Comparison of ENCODE assay signal across 8 cellular contexts in genomic region chr10:33155720-33156638, GRCh38.
DNase-seq lines count a peak whose midpoint lies in the region; ATAC-seq and TF ChIP-seq lines count a peak whose summit lies in the region.

No MANE protein-coding gene starts in this region.

- no peak overlapping the region for H3K27ac Mint-ChIP-seq in activated naive CD8-positive, alpha-beta T cell treated with anti-CD3 and anti-CD28 coated beads, Interleukin-2, amount 50 U/mL, for 24 hours

- peak; percentile 82 for ATAC-seq in HG02623 (IDR thresholded peaks at IDR 0.05; ENCODE audit: unreplicated experiment)
- ATAC-seq in activated naive CD8-positive, alpha-beta T cell treated with anti-CD3 and anti-CD28 coated beads, Interleukin-2, amount 50 U/mL, for 24 hours = peak; percentile 76

- H3K4me3 ChIP-seq in AG04450 (ENCODE audit: low read depth, low read length) (no peak overlapping the region), GM12864 (ENCODE audit: low read depth, low read length) (no peak overlapping the region), kidney epithelial cell (ENCODE audit: low read depth, low read length) (no peak overlapping the region)

- TF ChIP-seq CTCF in AG04450 (IDR thresholded peaks at IDR 0.05; ENCODE audit: low read depth, low read length) (peak; percentile 74), GM12864 (IDR thresholded peaks at IDR 0.05; ENCODE audit: low read depth, low read length, missing control alignments) (peak; percentile 69), kidney epithelial cell (IDR thresholded peaks at IDR 0.05; ENCODE audit: insufficient read depth, low read length, poor library complexity, severe bottlenecking) (peak; percentile 73)

- no peaks in the 10 kb centered on the region for H3K9me3 ChIP-seq in AG04450 (ENCODE audit: control insufficient read depth, insufficient read depth, low read length)

- no peaks in the 10 kb centered on the region for H3K36me3 Mint-ChIP-seq in activated naive CD8-positive, alpha-beta T cell treated with anti-CD3 and anti-CD28 coated beads, Interleukin-2, amount 50 U/mL, for 24 hours (ENCODE audit: low read depth)

- DNase-seq in AG04450 (ENCODE audit: low read depth, low spot score) (peak; percentile 59), GM12864 (ENCODE audit: low read depth) (no peak), NAMALWA (ENCODE audit: low spot score) (peak; percentile 60), kidney epithelial cell (ENCODE audit: low read depth) (peak; percentile 78), NCI-H524 treated with DMSO at 0.1 percent for 48 hours (lab: John Stamatoyannopoulos, UW) (no peak), midbrain (lab: John Stamatoyannopoulos, UW) (no peak)
- DNase-seq in activated naive CD8-positive, alpha-beta T cell treated with anti-CD3 and anti-CD28 coated beads, Interleukin-2, amount 50 U/mL, for 24 hours = no peak

- peaks cover 35% of the 10 kb centered on the region for H3K4me1 Mint-ChIP-seq in activated naive CD8-positive, alpha-beta T cell treated with anti-CD3 and anti-CD28 coated beads, Interleukin-2, amount 50 U/mL, for 24 hours

- no peak overlapping the region for H3K4me3 Mint-ChIP-seq in activated naive CD8-positive, alpha-beta T cell treated with anti-CD3 and anti-CD28 coated beads, Interleukin-2, amount 50 U/mL, for 24 hours

- POLR2A ChIA-PET in AG04450 (lab: Yijun Ruan, JAX) = no interaction called here

- H3K36me3 ChIP-seq in kidney epithelial cell (ENCODE audit: control insufficient read depth, insufficient read depth, low read length) = no peaks in the 10 kb centered on the region

- H3K27ac ChIP-seq in AG04450 (ENCODE audit: low read depth, low read length) = no peak overlapping the region

- H3K27me3 Mint-ChIP-seq in activated naive CD8-positive, alpha-beta T cell treated with anti-CD3 and anti-CD28 coated beads, Interleukin-2, amount 50 U/mL, for 24 hours = no peaks in the 10 kb centered on the region

- H3K9me3 Mint-ChIP-seq in activated naive CD8-positive, alpha-beta T cell treated with anti-CD3 and anti-CD28 coated beads, Interleukin-2, amount 50 U/mL, for 24 hours = no peaks in the 10 kb centered on the region

- CTCF ChIA-PET in AG04450 (lab: Charles Lee) = interaction anchor here (0.5 to 2.3 kb wide), 15 partner anchors 8 to 1464 kb away, joined by 3 to 6 read pairs (median 4); no protein-coding TSS in a partner anchor

- no peaks in the 10 kb centered on the region for H3K27me3 ChIP-seq in AG04450 (ENCODE audit: control insufficient read depth, insufficient read depth, low read length)
- no peaks in the 10 kb centered on the region for H3K27me3 ChIP-seq in kidney epithelial cell (ENCODE audit: control insufficient read depth, insufficient read depth, low read length)

Comparison
In these comparisons a context has a peak if more than half of its experiments do, and no peak if none do; other contexts are left out.
1. DNase-seq: peak in AG04450 (single experiment), NAMALWA (single experiment) and kidney epithelial cell (single experiment); none in GM12864 (single experiment), activated naive CD8-positive, alpha-beta T cell treated with anti-CD3 and anti-CD28 coated beads, Interleukin-2, amount 50 U/mL, for 24 hours (single experiment), NCI-H524 treated with DMSO at 0.1 percent for 48 hours (single experiment) and midbrain (single experiment).
2. Peak in every context shown above with its lines, with median percentiles within 50 percentile points of each other: CTCF ChIP-seq.